In the genomic region with DNA sequence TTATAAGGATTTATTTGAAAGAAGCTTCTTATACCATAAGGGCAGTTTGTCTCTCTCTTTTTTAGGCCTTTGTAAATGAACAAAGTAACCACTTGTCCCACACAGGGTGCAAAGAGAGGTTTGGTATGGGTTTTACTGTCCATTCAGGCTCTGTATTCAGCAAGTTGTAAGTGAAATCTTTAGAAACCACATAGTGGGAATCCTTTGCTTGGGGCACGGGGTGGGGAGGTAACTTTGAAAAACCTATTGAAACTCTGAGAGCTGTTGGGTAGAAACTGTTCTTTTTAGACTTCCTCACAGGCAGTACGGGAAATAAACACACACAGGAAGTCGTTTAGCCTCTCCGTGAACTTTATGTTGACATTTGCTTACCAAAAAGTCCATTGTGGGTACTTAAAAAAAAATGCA, we compare ENCODE assay signal across 9 cellular contexts.
DNase-seq lines count a peak whose midpoint lies in the region; ATAC-seq, FAIRE-seq and TF ChIP-seq lines count a peak whose summit lies in the region.
"Had no signal": no experiment of that assay in that cellular context is flagged by ENCODE, and none has a peak within 500 bp of the region (broad histone marks: within the 10 kb centered on the region; RNA-seq: fewer than 3 reads in every experiment).

No MANE protein-coding gene starts in this region.

- TF ChIP-seq EP300 in A549 (IDR thresholded peaks at IDR 0.05): no peak

- no peak for DNase-seq in A549 (ENCODE audit: low read depth in 1 of 2, low spot score in 1 of 2)
- DNase-seq in GM23248: no peak
- DNase-seq in kidney: no peak
- no peak for DNase-seq in PC-9
- no peak for DNase-seq in GM13977 (ENCODE audit: low spot score)
- DNase-seq in DMS114 treated with DMSO at 0.1 percent for 48 hours (lab: John Stamatoyannopoulos, UW; ENCODE audit: unreplicated experiment): no peak
- DNase-seq: NCI-H1048 had no signal

- H3K4me1 ChIP-seq in A549 (0 out of 3 replicates have a peak, but pooled peaks cover 2% of the 10 kb centered on the region), GM23248 (ENCODE audit: insufficient read depth) (peaks cover 13% of the 10 kb centered on the region), kidney (ENCODE audit: control insufficient read depth in 1 of 2, insufficient read depth in 1 of 2, low read depth in 1 of 2, low read length in 2 of 2) (no peaks in the 10 kb centered on the region), PC-9 (replicated peaks; ENCODE audit: insufficient read depth) (no peaks in the 10 kb centered on the region)

- H3K27me3 ChIP-seq in GM23248 (replicated peaks; ENCODE audit: insufficient read depth): no peaks in the 10 kb centered on the region
- no peaks in the 10 kb centered on the region for H3K27me3 ChIP-seq in PC-9 (ENCODE audit: insufficient read depth, low read depth)

- H3K79me2 ChIP-seq in GM23248 (ENCODE audit: insufficient read depth) (no peaks in the 10 kb centered on the region), PC-9 (ENCODE audit: low read depth) (no peaks in the 10 kb centered on the region)

- CTCF ChIA-PET in A549 (lab: Yijun Ruan, JAX): no interaction called here
- CTCF ChIA-PET in PC-9 (lab: Charles Lee): no interaction called here

- in situ Hi-C loops in GM23248 (cut with MboI): no loop called here
- in situ Hi-C loops in GM13977 (cut with MboI; ENCODE audit: low pct_unique_long_range_greater_than_20kb, low sequenced_read_pairs, unreplicated experiment): no loop called here

- intact Hi-C loops in kidney (cut with DNase I): no loop called here
- intact Hi-C loops in PC-9 (cut with micrococcal nuclease; ENCODE audit: unreplicated experiment): no loop called here

- no peak for TF ChIP-seq CTCF in A549 (IDR thresholded peaks at IDR 0.05)
- TF ChIP-seq CTCF in VCaP (conservative IDR thresholded peaks at IDR 0.05): no peak
- TF ChIP-seq CTCF in kidney (IDR thresholded peaks at IDR 0.05; ENCODE audit: borderline replicate concordance, extremely low read depth, insufficient read depth): no peak
- no peak for TF ChIP-seq CTCF in PC-9 (conservative IDR thresholded peaks at IDR 0.05)
- TF ChIP-seq CTCF in GM13977 (IDR thresholded peaks at IDR 0.05; ENCODE audit: extremely low read depth, insufficient read depth, missing control alignments): no peak

- H3K36me3 ChIP-seq in GM23248 (ENCODE audit: low read depth) (no peaks in the 10 kb centered on the region), kidney (ENCODE audit: control insufficient read depth in 1 of 2, insufficient read depth in 2 of 2, low read length in 2 of 2) (no peaks in the 10 kb centered on the region), PC-9 (ENCODE audit: low read depth) (no peaks in the 10 kb centered on the region)

- H3K4me3 ChIP-seq in A549 (no peak overlapping the region), GM23248 (no peak overlapping the region), kidney (ENCODE audit: low read length in 2 of 2) (no peak overlapping the region), PC-9 (no peak overlapping the region)

- H3K9me3 ChIP-seq in A549 (no peaks in the 10 kb centered on the region; the same call in 2 of the 3 replicates), GM23248 (ENCODE audit: low read depth) (no peaks in the 10 kb centered on the region), kidney (ENCODE audit: control insufficient read depth in 1 of 2, low read length in 2 of 2) (no peaks in the 10 kb centered on the region), PC-9 (ENCODE audit: insufficient read depth, low read depth) (no peaks in the 10 kb centered on the region)

- no TSS peak for BruUV-seq in PC-9 (replicated peaks; lab: Mats Ljungman, UMichigan)

- WGBS in A549 (ENCODE audit: missing lambda C conversion rate): 64% methylated on average over 4 of the region's 4 CpGs
- 67 to 73% methylated on average over 4 of the region's 4 CpGs for WGBS in GM23248 (ENCODE audit: low coverage in 1 of 2, low lambda C conversion rate in 2 of 2, missing lambda C conversion rate in 2 of 2), 2 experiments

- H3K9ac ChIP-seq in GM23248 (no peak overlapping the region), kidney (ENCODE audit: low read length in 2 of 2) (no peak overlapping the region)

- H3K9me2 ChIP-seq in GM23248 (ENCODE audit: insufficient read depth): no peaks in the 10 kb centered on the region
- H3K9me2 ChIP-seq in PC-9 (ENCODE audit: insufficient read depth): no peaks in the 10 kb centered on the region

- 0 out of 3 replicates have a peak overlapping the region, but pooled peaks have one; percentile 8 for H3K4me2 ChIP-seq in A549
- H3K4me2 ChIP-seq in GM23248 (ENCODE audit: unreplicated experiment): peak overlapping the region; percentile 17
- H3K4me2 ChIP-seq in PC-9: no peak overlapping the region

- H4K20me1 ChIP-seq in GM23248 (ENCODE audit: insufficient read depth) (no peaks in the 10 kb centered on the region), PC-9 (ENCODE audit: insufficient read depth) (no peaks in the 10 kb centered on the region)

- ATAC-seq in A549: no peak
- ATAC-seq in HG02884 (IDR thresholded peaks at IDR 0.05; ENCODE audit: unreplicated experiment): no peak

- peak overlapping the region; percentile 46 for H2AFZ ChIP-seq in GM23248
- H2AFZ ChIP-seq in PC-9: no peak overlapping the region

- TF ChIP-seq RAD21 in A549 (conservative IDR thresholded peaks at IDR 0.05 in 1 of 2, IDR thresholded peaks at IDR 0.05 in 1 of 2): no peak

- FAIRE-seq in A549 (lab: Jason Lieb, UNC) (no peak), kidney (lab: Jason Lieb, UNC) (no peak)

- POLR2A ChIA-PET in A549 (lab: Yijun Ruan, JAX) (no interaction called here), PC-9 (lab: Charles Lee; ENCODE audit: unreplicated experiment) (no interaction called here)

- no peak for TF ChIP-seq POLR2A in A549 (IDR thresholded peaks at IDR 0.05; ENCODE audit: low read length)

- H3K27ac ChIP-seq in A549 (no peak overlapping the region), GM23248 (no peak overlapping the region), VCaP (peak overlapping the region; percentile 13; the same call in 1 of the 2 replicates), kidney (ENCODE audit: low read depth in 2 of 2, low read length in 2 of 2) (peak overlapping the region; percentile 52 to 83), PC-9 (no peak overlapping the region)

- H3F3A ChIP-seq in GM23248 (ENCODE audit: insufficient read depth) (no peaks in the 10 kb centered on the region; the same call in 1 of the 2 replicates), PC-9 (ENCODE audit: insufficient read depth, low read depth) (no peaks in the 10 kb centered on the region)

TF ChIP-seq in A549, 52 proteins besides CTCF, POLR2A, EP300 and RAD21:
- TF ChIP-seq, protein P1, sequence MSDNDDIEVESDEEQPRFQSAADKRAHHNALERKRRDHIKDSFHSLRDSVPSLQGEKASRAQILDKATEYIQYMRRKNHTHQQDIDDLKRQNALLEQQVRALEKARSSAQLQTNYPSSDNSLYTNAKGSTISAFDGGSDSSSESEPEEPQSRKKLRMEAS (IDR thresholded peaks at IDR 0.05): no peak
- no peak for TF ChIP-seq GATA3 (IDR thresholded peaks at IDR 0.05; ENCODE audit: borderline replicate concordance)
- TF ChIP-seq PHF8 (IDR thresholded peaks at IDR 0.05; ENCODE audit: borderline replicate concordance, low read depth): no peak
- no peak for TF ChIP-seq CBX8 (IDR thresholded peaks at IDR 0.05)
- no peak for TF ChIP-seq RARB (CRISPR knock-in tag; IDR thresholded peaks at IDR 0.05)
- no peak for TF ChIP-seq FOSB (CRISPR knock-in tag; IDR thresholded peaks at IDR 0.05)
- TF ChIP-seq, protein P2, sequence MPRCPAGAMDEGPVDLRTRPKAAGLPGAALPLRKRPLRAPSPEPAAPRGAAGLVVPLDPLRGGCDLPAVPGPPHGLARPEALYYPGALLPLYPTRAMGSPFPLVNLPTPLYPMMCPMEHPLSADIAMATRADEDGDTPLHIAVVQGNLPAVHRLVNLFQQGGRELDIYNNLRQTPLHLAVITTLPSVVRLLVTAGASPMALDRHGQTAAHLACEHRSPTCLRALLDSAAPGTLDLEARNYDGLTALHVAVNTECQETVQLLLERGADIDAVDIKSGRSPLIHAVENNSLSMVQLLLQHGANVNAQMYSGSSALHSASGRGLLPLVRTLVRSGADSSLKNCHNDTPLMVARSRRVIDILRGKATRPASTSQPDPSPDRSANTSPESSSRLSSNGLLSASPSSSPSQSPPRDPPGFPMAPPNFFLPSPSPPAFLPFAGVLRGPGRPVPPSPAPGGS (IDR thresholded peaks at IDR 0.05): no peak
- TF ChIP-seq, protein P3, sequence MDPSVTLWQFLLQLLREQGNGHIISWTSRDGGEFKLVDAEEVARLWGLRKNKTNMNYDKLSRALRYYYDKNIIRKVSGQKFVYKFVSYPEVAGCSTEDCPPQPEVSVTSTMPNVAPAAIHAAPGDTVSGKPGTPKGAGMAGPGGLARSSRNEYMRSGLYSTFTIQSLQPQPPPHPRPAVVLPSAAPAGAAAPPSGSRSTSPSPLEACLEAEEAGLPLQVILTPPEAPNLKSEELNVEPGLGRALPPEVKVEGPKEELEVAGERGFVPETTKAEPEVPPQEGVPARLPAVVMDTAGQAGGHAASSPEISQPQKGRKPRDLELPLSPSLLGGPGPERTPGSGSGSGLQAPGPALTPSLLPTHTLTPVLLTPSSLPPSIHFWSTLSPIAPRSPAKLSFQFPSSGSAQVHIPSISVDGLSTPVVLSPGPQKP (IDR thresholded peaks at IDR 0.05; ENCODE audit: low read depth, low read length): no peak
- TF ChIP-seq POLR2AphosphoS2 (conservative IDR thresholded peaks at IDR 0.05; ENCODE audit: low read length): no peak
- no peak for TF ChIP-seq MYC (IDR thresholded peaks at IDR 0.05; ENCODE audit: borderline replicate concordance, low read length)
- no peak for TF ChIP-seq MAFK (IDR thresholded peaks at IDR 0.05; ENCODE audit: partially characterized antibody)
- TF ChIP-seq KDM1A (IDR thresholded peaks at IDR 0.05; ENCODE audit: low read depth): no peak
- no peak for TF ChIP-seq ZC3H11A (IDR thresholded peaks at IDR 0.05)
- TF ChIP-seq NR3C1 (IDR thresholded peaks at IDR 0.05): no peak
- TF ChIP-seq, protein P4, sequence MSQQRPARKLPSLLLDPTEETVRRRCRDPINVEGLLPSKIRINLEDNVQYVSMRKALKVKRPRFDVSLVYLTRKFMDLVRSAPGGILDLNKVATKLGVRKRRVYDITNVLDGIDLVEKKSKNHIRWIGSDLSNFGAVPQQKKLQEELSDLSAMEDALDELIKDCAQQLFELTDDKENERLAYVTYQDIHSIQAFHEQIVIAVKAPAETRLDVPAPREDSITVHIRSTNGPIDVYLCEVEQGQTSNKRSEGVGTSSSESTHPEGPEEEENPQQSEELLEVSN (IDR thresholded peaks at IDR 0.05; ENCODE audit: borderline replicate concordance, low read depth): no peak
- TF ChIP-seq HDAC2 (IDR thresholded peaks at IDR 0.05): no peak

Comparison
In these comparisons a context has a peak if more than half of its experiments do, and no peak if none do; other contexts are left out.
1. H3K27ac ChIP-seq: peak in VCaP (single experiment) and kidney (2 of 2); none in A549 (0 of 2), GM23248 (single experiment) and PC-9 (single experiment).